In the genomic region with DNA sequence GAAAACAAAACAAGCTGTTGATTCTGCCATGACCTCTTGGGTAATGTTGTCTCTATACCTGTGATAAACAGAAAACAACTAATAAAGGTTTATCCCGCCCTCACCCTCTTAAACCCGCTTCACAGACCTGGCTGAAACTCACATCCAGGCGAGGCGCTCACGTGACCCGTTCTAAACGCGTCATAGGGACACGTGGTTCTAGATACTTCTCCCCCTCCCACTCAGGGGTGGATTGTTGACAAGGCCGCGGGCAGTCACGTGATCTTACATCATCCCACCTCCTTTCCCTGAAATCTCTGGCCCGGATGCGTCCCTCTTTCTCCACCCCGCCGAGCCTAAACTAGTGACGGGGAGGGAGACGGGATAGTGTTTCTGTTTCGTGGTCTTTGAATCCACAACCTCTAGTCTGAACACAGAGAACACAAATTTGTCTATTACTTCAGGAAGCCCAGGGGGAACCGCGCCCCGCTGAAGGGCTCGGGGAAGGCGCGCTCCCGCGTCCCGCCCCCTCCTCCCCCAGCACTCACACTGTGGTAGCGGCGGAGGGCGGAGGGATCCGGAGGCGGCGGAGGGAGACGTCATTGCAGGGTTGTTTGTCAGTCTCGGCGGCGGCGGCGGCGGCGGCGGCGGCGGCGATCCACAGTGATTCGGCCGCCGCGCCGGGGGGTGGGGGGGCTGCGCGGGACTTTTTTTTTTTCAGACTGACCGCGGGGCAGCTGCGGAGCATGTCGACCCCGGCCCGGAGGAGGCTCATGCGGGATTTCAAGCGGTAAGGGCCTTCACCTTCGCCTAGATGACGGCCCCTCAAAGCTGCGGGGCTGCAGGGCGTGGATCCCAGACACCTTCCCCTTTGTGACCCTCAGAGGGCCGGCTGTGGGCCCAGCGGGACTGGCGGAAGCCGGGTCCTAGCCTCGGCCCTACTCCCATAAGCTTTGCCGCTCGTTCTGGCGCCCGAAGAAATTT, we compare ENCODE assay signal across 8 cellular contexts. TPM values are rescaled to one million over a fixed set of nuclear protein-coding genes. Genes with fewer than 3 reads are reported as not detected.
DNase-seq lines count a peak whose midpoint lies in the region; ATAC-seq lines count a peak whose summit lies in the region.

UBE2B (plus strand) TSS at position 699 of the 963 bp plus-strand sequence; CDS start at position 726, 27 bp downstream.

- H3K27me3 ChIP-seq in rectal smooth muscle tissue (ENCODE audit: control insufficient read depth, insufficient read depth, low read length), result no peaks in the 10 kb centered on the region
- no peaks in the 10 kb centered on the region for H3K27me3 ChIP-seq in aorta (ENCODE audit: control insufficient read depth in 1 of 2, insufficient read depth in 2 of 2, low read length in 1 of 2)

- ATAC-seq in GM18508 (IDR thresholded peaks at IDR 0.05; ENCODE audit: insufficient read depth, unreplicated experiment) (peak; percentile 61), HG03025 (IDR thresholded peaks at IDR 0.05; ENCODE audit: low FRiP score, unreplicated experiment) (peak; percentile 75), aorta (ENCODE audit: low FRiP score) (peak; percentile 99)

- peak within 1 kb of the TSS; percentile 98 for H3K27ac ChIP-seq in rectal smooth muscle tissue (ENCODE audit: low read depth, low read length)
- H3K27ac ChIP-seq in aorta (ENCODE audit: low read depth in 1 of 2, low read length in 2 of 2), result peak within 1 kb of the TSS; percentile 86 to 99

- intact Hi-C loops in aorta (cut with DNase I), result loop anchor here in 1 of 2 donors (5.0 to 10.0 kb wide), 3 partner anchors 161 to 216 kb away; partner anchors contain the start of gene SKP1

- H3K4me1 ChIP-seq in rectal smooth muscle tissue (ENCODE audit: control insufficient read depth, insufficient read depth, low read length) (peaks cover 6% of the 10 kb centered on the region), aorta (ENCODE audit: control insufficient read depth in 1 of 2, insufficient read depth in 2 of 2, low read length in 2 of 2) (no peaks in the 10 kb centered on the region)

- DNase-seq in NCI-H2081 (lab: John Stamatoyannopoulos, UW) (peak; percentile 96 to 98), T1000 (lab: John Stamatoyannopoulos, UW) (peak; percentile 90), astrocyte of the hippocampus (ENCODE audit: low read depth, low spot score) (peak; percentile 99), hepatic stellate cell (ENCODE audit: low spot score) (peak; percentile 97), aorta (peak; percentile 98 to 99)

- 0 to 1% methylated on average over 57 to 74 of the region's 74 CpGs for WGBS in aorta, 2 donors

- H3K36me3 ChIP-seq in rectal smooth muscle tissue (ENCODE audit: control insufficient read depth, insufficient read depth, low read length) (no peaks in the 10 kb centered on the region), aorta (ENCODE audit: control insufficient read depth in 1 of 2, insufficient read depth in 2 of 2, low read length in 1 of 2) (no peaks in the 10 kb centered on the region)

- H3K4me3 ChIP-seq in rectal smooth muscle tissue (ENCODE audit: low read length) (peak within 1 kb of the TSS; percentile 99), aorta (ENCODE audit: low read length in 2 of 2) (peak within 1 kb of the TSS; percentile 65 to 79)

- peak within 1 kb of the TSS; percentile 100 for H3K9ac ChIP-seq in rectal smooth muscle tissue (ENCODE audit: low read length)

- H3K9me3 ChIP-seq in aorta (ENCODE audit: control insufficient read depth, low read length), result no peaks in the 10 kb centered on the region

RNA-seq across cellular contexts. Expression of gene UBE2B, which starts in this region (rescaled TPM):
- 10 to 100 TPM; 96.6 to 99.2 TPM for total RNA-seq in aorta
- polyA plus RNA-seq in aorta, result 100 to 1,000 TPM; 111 to 153 TPM

Comparison
In these comparisons a context has a peak if more than half of its experiments do, and no peak if none do; other contexts are left out.
1. Peak in every context shown above with its lines: DNase-seq, ATAC-seq, H3K4me3 ChIP-seq and H3K27ac ChIP-seq.